In genomic region chr3:129314757-129315385, GRCh38 we compare ENCODE assay signal across 1 cellular context.
TF ChIP-seq lines count a peak whose summit lies in the region.

No MANE protein-coding gene starts in this region.

TF ChIP-seq in K562, 482 proteins besides CTCF, POLR2A, EP300 and RAD21 (continued from another document and continues in another):
- TF ChIP-seq ZNF277 (CRISPR knock-in tag; IDR thresholded peaks at IDR 0.05; ENCODE audit: borderline replicate concordance) = no peak
- TF ChIP-seq MAFG (tag; conservative IDR thresholded peaks at IDR 0.05) = no peak
- TF ChIP-seq, protein P1, sequence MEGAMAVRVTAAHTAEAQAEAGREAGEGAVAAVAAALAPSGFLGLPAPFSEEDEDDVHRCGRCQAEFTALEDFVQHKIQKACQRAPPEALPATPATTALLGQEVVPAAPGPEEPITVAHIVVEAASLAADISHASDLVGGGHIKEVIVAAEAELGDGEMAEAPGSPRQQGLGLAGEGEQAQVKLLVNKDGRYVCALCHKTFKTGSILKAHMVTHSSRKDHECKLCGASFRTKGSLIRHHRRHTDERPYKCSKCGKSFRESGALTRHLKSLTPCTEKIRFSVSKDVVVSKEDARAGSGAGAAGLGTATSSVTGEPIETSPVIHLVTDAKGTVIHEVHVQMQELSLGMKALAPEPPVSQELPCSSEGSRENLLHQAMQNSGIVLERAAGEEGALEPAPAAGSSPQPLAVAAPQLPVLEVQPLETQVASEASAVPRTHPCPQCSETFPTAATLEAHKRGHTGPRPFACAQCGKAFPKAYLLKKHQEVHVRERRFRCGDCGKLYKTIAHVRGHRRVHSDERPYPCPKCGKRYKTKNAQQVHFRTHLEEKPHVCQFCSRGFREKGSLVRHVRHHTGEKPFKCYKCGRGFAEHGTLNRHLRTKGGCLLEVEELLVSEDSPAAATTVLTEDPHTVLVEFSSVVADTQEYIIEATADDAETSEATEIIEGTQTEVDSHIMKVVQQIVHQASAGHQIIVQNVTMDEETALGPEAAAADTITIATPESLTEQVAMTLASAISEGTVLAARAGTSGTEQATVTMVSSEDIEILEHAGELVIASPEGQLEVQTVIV (CRISPR knock-in tag; IDR thresholded peaks at IDR 0.05; ENCODE audit: borderline replicate concordance) = no peak
- peak in 1 of 2 experiments; percentile 92; a peak in 2 of 4 replicates for TF ChIP-seq CSDE1 (IDR thresholded peaks at IDR 0.05)
- TF ChIP-seq, protein P2, sequence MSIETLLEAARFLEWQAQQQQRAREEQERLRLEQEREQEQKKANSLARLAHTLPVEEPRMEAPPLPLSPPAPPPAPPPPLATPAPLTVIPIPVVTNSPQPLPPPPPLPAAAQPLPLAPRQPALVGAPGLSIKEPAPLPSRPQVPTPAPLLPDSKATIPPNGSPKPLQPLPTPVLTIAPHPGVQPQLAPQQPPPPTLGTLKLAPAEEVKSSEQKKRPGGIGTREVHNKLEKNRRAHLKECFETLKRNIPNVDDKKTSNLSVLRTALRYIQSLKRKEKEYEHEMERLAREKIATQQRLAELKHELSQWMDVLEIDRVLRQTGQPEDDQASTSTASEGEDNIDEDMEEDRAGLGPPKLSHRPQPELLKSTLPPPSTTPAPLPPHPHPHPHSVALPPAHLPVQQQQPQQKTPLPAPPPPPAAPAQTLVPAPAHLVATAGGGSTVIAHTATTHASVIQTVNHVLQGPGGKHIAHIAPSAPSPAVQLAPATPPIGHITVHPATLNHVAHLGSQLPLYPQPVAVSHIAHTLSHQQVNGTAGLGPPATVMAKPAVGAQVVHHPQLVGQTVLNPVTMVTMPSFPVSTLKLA (conservative IDR thresholded peaks at IDR 0.05) = 0 out of 4 replicates have a peak, but pooled peaks of 1 of the 2 experiments have one; percentile 22
- TF ChIP-seq, protein P3, sequence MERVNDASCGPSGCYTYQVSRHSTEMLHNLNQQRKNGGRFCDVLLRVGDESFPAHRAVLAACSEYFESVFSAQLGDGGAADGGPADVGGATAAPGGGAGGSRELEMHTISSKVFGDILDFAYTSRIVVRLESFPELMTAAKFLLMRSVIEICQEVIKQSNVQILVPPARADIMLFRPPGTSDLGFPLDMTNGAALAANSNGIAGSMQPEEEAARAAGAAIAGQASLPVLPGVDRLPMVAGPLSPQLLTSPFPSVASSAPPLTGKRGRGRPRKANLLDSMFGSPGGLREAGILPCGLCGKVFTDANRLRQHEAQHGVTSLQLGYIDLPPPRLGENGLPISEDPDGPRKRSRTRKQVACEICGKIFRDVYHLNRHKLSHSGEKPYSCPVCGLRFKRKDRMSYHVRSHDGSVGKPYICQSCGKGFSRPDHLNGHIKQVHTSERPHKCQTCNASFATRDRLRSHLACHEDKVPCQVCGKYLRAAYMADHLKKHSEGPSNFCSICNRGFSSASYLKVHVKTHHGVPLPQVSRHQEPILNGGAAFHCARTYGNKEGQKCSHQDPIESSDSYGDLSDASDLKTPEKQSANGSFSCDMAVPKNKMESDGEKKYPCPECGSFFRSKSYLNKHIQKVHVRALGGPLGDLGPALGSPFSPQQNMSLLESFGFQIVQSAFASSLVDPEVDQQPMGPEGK (CRISPR knock-in tag; IDR thresholded peaks at IDR 0.05; ENCODE audit: borderline replicate concordance) = no peak
- no peak for TF ChIP-seq ZNF561 (CRISPR knock-in tag; conservative IDR thresholded peaks at IDR 0.05)
- peak; percentile 2 for TF ChIP-seq TAF1 (IDR thresholded peaks at IDR 0.05; ENCODE audit: control insufficient read depth, extremely low read depth, insufficient read depth, low read length, severe bottlenecking)
- no peak for TF ChIP-seq ZNF316 (IDR thresholded peaks at IDR 0.05)
- TF ChIP-seq ZNF384 (IDR thresholded peaks at IDR 0.05; ENCODE audit: low read depth, low read length) = no peak
- TF ChIP-seq ILK (tag; IDR thresholded peaks at IDR 0.05; ENCODE audit: borderline replicate concordance, low read depth) = no peak
- no peak for TF ChIP-seq ETS2 (tag; IDR thresholded peaks at IDR 0.05; ENCODE audit: borderline replicate concordance, poor library complexity, severe bottlenecking)
- TF ChIP-seq NEUROD1 (IDR thresholded peaks at IDR 0.05; ENCODE audit: borderline replicate concordance, low read depth, low read length, partially characterized antibody) = peak; percentile 70
- TF ChIP-seq, protein P4, sequence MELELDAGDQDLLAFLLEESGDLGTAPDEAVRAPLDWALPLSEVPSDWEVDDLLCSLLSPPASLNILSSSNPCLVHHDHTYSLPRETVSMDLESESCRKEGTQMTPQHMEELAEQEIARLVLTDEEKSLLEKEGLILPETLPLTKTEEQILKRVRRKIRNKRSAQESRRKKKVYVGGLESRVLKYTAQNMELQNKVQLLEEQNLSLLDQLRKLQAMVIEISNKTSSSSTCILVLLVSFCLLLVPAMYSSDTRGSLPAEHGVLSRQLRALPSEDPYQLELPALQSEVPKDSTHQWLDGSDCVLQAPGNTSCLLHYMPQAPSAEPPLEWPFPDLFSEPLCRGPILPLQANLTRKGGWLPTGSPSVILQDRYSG (tag; conservative IDR thresholded peaks at IDR 0.05; ENCODE audit: low read depth) = no peak
- no peak for TF ChIP-seq LARP7 (IDR thresholded peaks at IDR 0.05)
- TF ChIP-seq ZNF146 (CRISPR knock-in tag; IDR thresholded peaks at IDR 0.05; ENCODE audit: unreplicated experiment) = no peak
- no peak for TF ChIP-seq ZNF408 (CRISPR knock-in tag; IDR thresholded peaks at IDR 0.05; ENCODE audit: low read depth)
- TF ChIP-seq YY1 (IDR thresholded peaks at IDR 0.05; ENCODE audit: borderline replicate concordance in 1 of 3, control insufficient read depth in 1 of 3, extremely low read depth in 1 of 3, insufficient read depth in 3 of 3, insufficient read length in 1 of 3, insufficient replicate concordance in 2 of 3, low read depth in 1 of 3, low read length in 2 of 3) = peak in 1 of 3 experiments; percentile 57
- TF ChIP-seq FOXM1 (IDR thresholded peaks at IDR 0.05; ENCODE audit: low read depth) = peak; percentile 26; the same call in 1 of the 2 replicates
- TF ChIP-seq FOXM1 (CRISPR knock-in tag; IDR thresholded peaks at IDR 0.05; ENCODE audit: low read depth) = no peak
- 0 out of 2 replicates have a peak, but pooled peaks have one; percentile 46 for TF ChIP-seq KAT7 (CRISPR knock-in tag; IDR thresholded peaks at IDR 0.05; ENCODE audit: borderline replicate concordance)
- TF ChIP-seq, protein P5, sequence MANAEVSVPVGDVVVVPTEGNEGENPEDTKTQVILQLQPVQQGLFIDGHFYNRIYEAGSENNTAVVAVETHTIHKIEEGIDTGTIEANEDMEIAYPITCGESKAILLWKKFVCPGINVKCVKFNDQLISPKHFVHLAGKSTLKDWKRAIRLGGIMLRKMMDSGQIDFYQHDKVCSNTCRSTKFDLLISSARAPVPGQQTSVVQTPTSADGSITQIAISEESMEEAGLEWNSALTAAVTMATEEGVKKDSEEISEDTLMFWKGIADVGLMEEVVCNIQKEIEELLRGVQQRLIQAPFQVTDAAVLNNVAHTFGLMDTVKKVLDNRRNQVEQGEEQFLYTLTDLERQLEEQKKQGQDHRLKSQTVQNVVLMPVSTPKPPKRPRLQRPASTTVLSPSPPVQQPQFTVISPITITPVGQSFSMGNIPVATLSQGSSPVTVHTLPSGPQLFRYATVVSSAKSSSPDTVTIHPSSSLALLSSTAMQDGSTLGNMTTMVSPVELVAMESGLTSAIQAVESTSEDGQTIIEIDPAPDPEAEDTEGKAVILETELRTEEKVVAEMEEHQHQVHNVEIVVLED (CRISPR knock-in tag; IDR thresholded peaks at IDR 0.05) = no peak
- no peak for TF ChIP-seq SMARCC2 (IDR thresholded peaks at IDR 0.05; ENCODE audit: low read depth)
- no peak for TF ChIP-seq SIN3A (IDR thresholded peaks at IDR 0.05; ENCODE audit: borderline replicate concordance in 2 of 2, control insufficient read depth in 1 of 2, low read depth in 2 of 2, low read length in 2 of 2)
- no peak for TF ChIP-seq SAFB2 (IDR thresholded peaks at IDR 0.05; ENCODE audit: borderline replicate concordance, low read depth, low read length, severe bottlenecking)
- TF ChIP-seq HDAC1 (IDR thresholded peaks at IDR 0.05) = no peak
- TF ChIP-seq ZNF3 (CRISPR knock-in tag; IDR thresholded peaks at IDR 0.05) = no peak
- TF ChIP-seq NFRKB (IDR thresholded peaks at IDR 0.05; ENCODE audit: low read depth) = no peak
- TF ChIP-seq TCF7 (IDR thresholded peaks at IDR 0.05; ENCODE audit: borderline replicate concordance) = no peak
- TF ChIP-seq MTA3 (IDR thresholded peaks at IDR 0.05; ENCODE audit: borderline replicate concordance) = peak; percentile 74; the same call in 1 of the 2 replicates
- no peak for TF ChIP-seq RNF2 (IDR thresholded peaks at IDR 0.05)
- TF ChIP-seq BACH1 (tag; IDR thresholded peaks at IDR 0.05) = no peak
- no peak for TF ChIP-seq TEAD1 (CRISPR knock-in tag; IDR thresholded peaks at IDR 0.05)
- no peak for TF ChIP-seq ZNF395 (CRISPR knock-in tag; IDR thresholded peaks at IDR 0.05)
- no peak for TF ChIP-seq KLF13 (tag; IDR thresholded peaks at IDR 0.05; ENCODE audit: borderline replicate concordance, low read depth)
- peak; percentile 78 for TF ChIP-seq PCBP1 (IDR thresholded peaks at IDR 0.05; ENCODE audit: low read depth, low read length, poor library complexity, severe bottlenecking)
- no peak for TF ChIP-seq SMAD2 (IDR thresholded peaks at IDR 0.05; ENCODE audit: low read depth, low read length)
- TF ChIP-seq BRF1 (IDR thresholded peaks at IDR 0.05; ENCODE audit: borderline replicate concordance, extremely low read depth, insufficient read length) = no peak
- no peak for TF ChIP-seq ZFP36 (IDR thresholded peaks at IDR 0.05; ENCODE audit: low read depth, low read length, partially characterized antibody)
- TF ChIP-seq SPI1 (IDR thresholded peaks at IDR 0.05; ENCODE audit: borderline replicate concordance, low read depth, low read length) = no peak
- TF ChIP-seq, protein P6, sequence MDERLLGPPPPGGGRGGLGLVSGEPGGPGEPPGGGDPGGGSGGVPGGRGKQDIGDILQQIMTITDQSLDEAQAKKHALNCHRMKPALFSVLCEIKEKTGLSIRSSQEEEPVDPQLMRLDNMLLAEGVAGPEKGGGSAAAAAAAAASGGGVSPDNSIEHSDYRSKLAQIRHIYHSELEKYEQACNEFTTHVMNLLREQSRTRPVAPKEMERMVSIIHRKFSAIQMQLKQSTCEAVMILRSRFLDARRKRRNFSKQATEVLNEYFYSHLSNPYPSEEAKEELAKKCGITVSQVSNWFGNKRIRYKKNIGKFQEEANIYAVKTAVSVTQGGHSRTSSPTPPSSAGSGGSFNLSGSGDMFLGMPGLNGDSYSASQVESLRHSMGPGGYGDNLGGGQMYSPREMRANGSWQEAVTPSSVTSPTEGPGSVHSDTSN (CRISPR knock-in tag; IDR thresholded peaks at IDR 0.05; ENCODE audit: low read depth) = no peak
- TF ChIP-seq, protein P6 (tag; conservative IDR thresholded peaks at IDR 0.05; ENCODE audit: low read depth) = no peak
- no peak for TF ChIP-seq ATF1 (CRISPR knock-in tag; IDR thresholded peaks at IDR 0.05)
- peak; percentile 63 for TF ChIP-seq ATF1 (tag; IDR thresholded peaks at IDR 0.05)
- peak; percentile 88 for TF ChIP-seq BMI1 (IDR thresholded peaks at IDR 0.05; ENCODE audit: low read length)
- TF ChIP-seq SREBF1 (IDR thresholded peaks at IDR 0.05; ENCODE audit: borderline replicate concordance, low read depth, low read length) = no peak
- no peak for TF ChIP-seq SREBF2 (CRISPR knock-in tag; IDR thresholded peaks at IDR 0.05)
- TF ChIP-seq, protein P7, sequence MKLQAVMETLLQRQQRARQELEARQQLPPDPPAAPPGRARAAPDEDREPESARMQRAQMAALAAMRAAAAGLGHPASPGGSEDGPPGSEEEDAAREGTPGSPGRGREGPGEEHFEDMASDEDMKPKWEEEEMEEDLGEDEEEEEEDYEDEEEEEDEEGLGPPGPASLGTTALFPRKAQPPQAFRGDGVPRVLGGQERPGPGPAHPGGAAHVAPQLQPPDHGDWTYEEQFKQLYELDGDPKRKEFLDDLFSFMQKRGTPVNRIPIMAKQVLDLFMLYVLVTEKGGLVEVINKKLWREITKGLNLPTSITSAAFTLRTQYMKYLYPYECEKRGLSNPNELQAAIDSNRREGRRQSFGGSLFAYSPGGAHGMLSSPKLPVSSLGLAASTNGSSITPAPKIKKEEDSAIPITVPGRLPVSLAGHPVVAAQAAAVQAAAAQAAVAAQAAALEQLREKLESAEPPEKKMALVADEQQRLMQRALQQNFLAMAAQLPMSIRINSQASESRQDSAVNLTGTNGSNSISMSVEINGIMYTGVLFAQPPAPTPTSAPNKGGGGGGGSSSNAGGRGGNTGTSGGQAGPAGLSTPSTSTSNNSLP (IDR thresholded peaks at IDR 0.05; ENCODE audit: borderline replicate concordance, low read depth, low read length) = no peak
- peak in 1 of 2 experiments; percentile 77; a peak in 2 of 4 replicates for TF ChIP-seq RCOR1 (IDR thresholded peaks at IDR 0.05; ENCODE audit: borderline replicate concordance in 1 of 2, low read depth in 2 of 2, low read length in 2 of 2)
- no peak for TF ChIP-seq KDM4B (IDR thresholded peaks at IDR 0.05; ENCODE audit: borderline replicate concordance in 2 of 2, low read depth in 1 of 2)
- no peak for TF ChIP-seq ESRRB (CRISPR knock-in tag; IDR thresholded peaks at IDR 0.05; ENCODE audit: borderline replicate concordance)
- no peak for TF ChIP-seq SNIP1 (IDR thresholded peaks at IDR 0.05; ENCODE audit: low read depth)
- TF ChIP-seq ZNF79 (CRISPR knock-in tag; IDR thresholded peaks at IDR 0.05; ENCODE audit: low read depth) = no peak
